ENCODE assay signal across 1 cellular context in genomic region chr5:134965271-134965825, GRCh38.
TF ChIP-seq lines count a peak whose summit lies in the region.

No MANE protein-coding gene starts in this region.

TF ChIP-seq in HepG2, 621 proteins besides CTCF, POLR2A, EP300 and RAD21 (continues in another document):
- TF ChIP-seq ZIK1 (CRISPR knock-in tag; IDR thresholded peaks at IDR 0.05; ENCODE audit: borderline replicate concordance, low read depth) (no peak), ZBTB10 (CRISPR knock-in tag; IDR thresholded peaks at IDR 0.05; ENCODE audit: borderline replicate concordance) (no peak), BATF2 (CRISPR knock-in tag; IDR thresholded peaks at IDR 0.05) (no peak), FOXP1 (IDR thresholded peaks at IDR 0.05) (no peak), FOXP1 (CRISPR knock-in tag; IDR thresholded peaks at IDR 0.05) (no peak), HNF4A (CRISPR knock-in tag; IDR thresholded peaks at IDR 0.05) (0 out of 2 replicates have a peak, but pooled peaks have one; percentile 21), ZNF292 (CRISPR knock-in tag; IDR thresholded peaks at IDR 0.05; ENCODE audit: borderline replicate concordance, low read depth) (peak; percentile 71; the same call in 1 of the 2 replicates), TFAP4 (IDR thresholded peaks at IDR 0.05; ENCODE audit: borderline replicate concordance, low read depth) (peak; percentile 59; the same call in 1 of the 2 replicates), ISX (CRISPR knock-in tag; conservative IDR thresholded peaks at IDR 0.05) (no peak), ZSCAN29 (CRISPR knock-in tag; conservative IDR thresholded peaks at IDR 0.05) (no peak), KLF11 (CRISPR knock-in tag; IDR thresholded peaks at IDR 0.05) (no peak), CENPT (CRISPR knock-in tag; IDR thresholded peaks at IDR 0.05; ENCODE audit: low read depth) (no peak), FOXK1 (CRISPR knock-in tag; IDR thresholded peaks at IDR 0.05; ENCODE audit: borderline replicate concordance, low read depth) (no peak), KLF9 (CRISPR knock-in tag; IDR thresholded peaks at IDR 0.05; ENCODE audit: low read depth) (no peak), SALL2 (CRISPR knock-in tag; IDR thresholded peaks at IDR 0.05) (no peak), NAIF1 (CRISPR knock-in tag; IDR thresholded peaks at IDR 0.05; ENCODE audit: borderline replicate concordance) (no peak), ZMYM4 (CRISPR knock-in tag; IDR thresholded peaks at IDR 0.05) (0 out of 2 replicates have a peak, but pooled peaks have one; percentile 18), SMYD3 (CRISPR knock-in tag; IDR thresholded peaks at IDR 0.05) (no peak), GFI1 (CRISPR knock-in tag; IDR thresholded peaks at IDR 0.05; ENCODE audit: borderline replicate concordance) (no peak), ZNF230 (CRISPR knock-in tag; IDR thresholded peaks at IDR 0.05) (no peak), ZNF142 (CRISPR knock-in tag; IDR thresholded peaks at IDR 0.05) (no peak), SOX5 (CRISPR knock-in tag; IDR thresholded peaks at IDR 0.05; ENCODE audit: borderline replicate concordance) (0 out of 2 replicates have a peak, but pooled peaks have one; percentile 8), ARID3A (IDR thresholded peaks at IDR 0.05; ENCODE audit: low read depth, low read length) (0 out of 2 replicates have a peak, but pooled peaks have one; percentile 1), TAF15 (IDR thresholded peaks at IDR 0.05; ENCODE audit: low read depth, low read length, poor library complexity, severe bottlenecking) (no peak), DMAP1 (CRISPR knock-in tag; IDR thresholded peaks at IDR 0.05) (peak; percentile 46; the same call in 1 of the 2 replicates), SAP130 (CRISPR knock-in tag; IDR thresholded peaks at IDR 0.05; ENCODE audit: low read depth) (peak; percentile 37), HIC2 (CRISPR knock-in tag; IDR thresholded peaks at IDR 0.05; ENCODE audit: low read depth) (no peak), HNRNPL (IDR thresholded peaks at IDR 0.05; ENCODE audit: low read depth, low read length) (no peak), ZNF672 (CRISPR knock-in tag; IDR thresholded peaks at IDR 0.05) (no peak), ZNF18 (CRISPR knock-in tag; IDR thresholded peaks at IDR 0.05; ENCODE audit: insufficient replicate concordance) (no peak), ZNF484 (CRISPR knock-in tag; IDR thresholded peaks at IDR 0.05; ENCODE audit: borderline replicate concordance, low read depth) (no peak), NCOA1 (CRISPR knock-in tag; IDR thresholded peaks at IDR 0.05) (no peak), ATRX (CRISPR knock-in tag; IDR thresholded peaks at IDR 0.05; ENCODE audit: borderline replicate concordance) (no peak), ZNF687 (CRISPR knock-in tag; IDR thresholded peaks at IDR 0.05) (peak; percentile 65), ZNF496 (CRISPR knock-in tag; IDR thresholded peaks at IDR 0.05; ENCODE audit: insufficient replicate concordance) (no peak), POGK (CRISPR knock-in tag; conservative IDR thresholded peaks at IDR 0.05) (no peak), HDAC1 (CRISPR knock-in tag; IDR thresholded peaks at IDR 0.05) (no peak), ZNF251 (CRISPR knock-in tag; IDR thresholded peaks at IDR 0.05) (no peak), HOXA3 (CRISPR knock-in tag; IDR thresholded peaks at IDR 0.05) (no peak)
